In genomic region chr21:32795376-32795775, GRCh38 we compare ENCODE assay signal across 21 cellular contexts. TPM values are rescaled to one million over a fixed set of nuclear protein-coding genes. Genes with fewer than 3 reads are reported as not detected.
DNase-seq lines count a peak whose midpoint lies in the region; ATAC-seq and TF ChIP-seq lines count a peak whose summit lies in the region.
"Had no signal": no experiment of that assay in that cellular context is flagged by ENCODE, and none has a peak within 500 bp of the region (broad histone marks: within the 10 kb centered on the region; RNA-seq: fewer than 3 reads in every experiment).

No MANE protein-coding gene starts in this region.

- no peak for TF ChIP-seq POLR2A in ovary (IDR thresholded peaks at IDR 0.05)

- 74% methylated on average over 2 of the region's 2 CpGs for WGBS in right cardiac atrium
- WGBS in ovary, 3 donors = 91 to 97% (median 93%) methylated on average over 2 of the region's 2 CpGs

- H3K27me3 ChIP-seq in right cardiac atrium (ENCODE audit: control insufficient read depth, insufficient read depth) (no peaks in the 10 kb centered on the region), ovary (no peaks in the 10 kb centered on the region)
- H3K27me3 ChIP-seq: BLaER1 had no signal

- H3K36me3 ChIP-seq in ovary = no peaks in the 10 kb centered on the region
- H3K36me3 ChIP-seq: BLaER1 had no signal

- peak overlapping the region; percentile 10 to 95 (median 85) for H3K27ac Mint-ChIP-seq in brain
- peak overlapping the region; percentile 58 for H3K27ac Mint-ChIP-seq in neural crest cell (ENCODE audit: unreplicated experiment)
- H3K27ac Mint-ChIP-seq: CD4-positive, alpha-beta memory T cell had no signal

- H3K27ac ChIP-seq in right cardiac atrium (ENCODE audit: low read length) (no peak overlapping the region), ovary (no peak overlapping the region)
- H3K27ac ChIP-seq: 22Rv1, BLaER1 had no signal

- intact Hi-C loops in right cardiac atrium (cut with DNase I) = no loop called here
- intact Hi-C loops in ovary (cut with DNase I) = no loop called here

- peaks cover 4% of the 10 kb centered on the region for H3K4me1 ChIP-seq in right cardiac atrium (ENCODE audit: control insufficient read depth, insufficient read depth, low read length)
- H3K4me1 ChIP-seq in ovary (ENCODE audit: insufficient read depth) = peaks cover 9% of the 10 kb centered on the region
- H3K4me1 ChIP-seq: BLaER1 had no signal

- no peak overlapping the region for H3K4me3 ChIP-seq in right cardiac atrium (ENCODE audit: low read length)
- H3K4me3 ChIP-seq in ovary = no peak overlapping the region
- H3K4me3 ChIP-seq: BLaER1 had no signal

- no peak overlapping the region for H3K4me3 Mint-ChIP-seq in brain
- no peak overlapping the region for H3K4me3 Mint-ChIP-seq in neural crest cell
- H3K4me3 Mint-ChIP-seq: CD4-positive, alpha-beta memory T cell had no signal

- H3K27me3 Mint-ChIP-seq in brain (no peaks in the 10 kb centered on the region), neural crest cell (ENCODE audit: low read depth) (no peaks in the 10 kb centered on the region)
- H3K27me3 Mint-ChIP-seq: CD4-positive, alpha-beta memory T cell had no signal

- H3K36me3 Mint-ChIP-seq in brain (no peaks in the 10 kb centered on the region), neural crest cell (ENCODE audit: low read depth) (no peaks in the 10 kb centered on the region)

- peak; percentile 7 for DNase-seq in NCI-H2227 treated with DMSO at 0.1 percent for 48 hours (lab: John Stamatoyannopoulos, UW)
- no peak for DNase-seq in NCI-H2227 (lab: John Stamatoyannopoulos, UW; ENCODE audit: unreplicated experiment)
- DNase-seq in right cardiac atrium = peak in 1 of 3 donors; percentile 34
- no peak for DNase-seq in neural crest cell (ENCODE audit: low read depth, low spot score)
- DNase-seq in ovary = no peak
- DNase-seq: ACHN; CD4-positive, alpha-beta memory T cell; DND-41; Karpas-422; MV-4-11; NCI-H1105 treated with DMSO at 0.1 percent for 48 hours; NCI-H1694; NCI-H2081; NCI-H2171; NCI-H526; SHP77 had no signal

- TF ChIP-seq CTCF in brain (conservative IDR thresholded peaks at IDR 0.05) (no peak), neural crest cell (conservative IDR thresholded peaks at IDR 0.05) (no peak), ovary (IDR thresholded peaks at IDR 0.05) (no peak)

- no peak for TF ChIP-seq EP300 in ovary (IDR thresholded peaks at IDR 0.05)

- H3K9me3 Mint-ChIP-seq in brain (no peaks in the 10 kb centered on the region), neural crest cell (no peaks in the 10 kb centered on the region)
- H3K9me3 Mint-ChIP-seq: CD4-positive, alpha-beta memory T cell had no signal

- peak; percentile 50 to 68 for ATAC-seq in right cardiac atrium
- ATAC-seq in HG03097 (IDR thresholded peaks at IDR 0.05; ENCODE audit: low FRiP score, unreplicated experiment) = no peak
- no peak for ATAC-seq in HG03045 (IDR thresholded peaks at IDR 0.05; ENCODE audit: unreplicated experiment)

- H3K4me1 Mint-ChIP-seq in brain = peaks cover 39% of the 10 kb centered on the region
- peaks cover 27% of the 10 kb centered on the region for H3K4me1 Mint-ChIP-seq in neural crest cell
- H3K4me1 Mint-ChIP-seq: CD4-positive, alpha-beta memory T cell had no signal

- no peaks in the 10 kb centered on the region for H3K9me3 ChIP-seq in right cardiac atrium (ENCODE audit: control insufficient read depth, low read length)
- H3K9me3 ChIP-seq in ovary = no peaks in the 10 kb centered on the region
- H3K9me3 ChIP-seq: BLaER1 had no signal

RNA-seq across cellular contexts. Expression of gene PAXBP1, which starts 23.8 kb away (rescaled TPM):
- polyA plus RNA-seq in brain (ENCODE audit: insufficient read depth, low read depth, low replicate concordance) = 5.9 TPM
- 10 to 100 TPM; 12.2 to 19.7 (median 16.1) TPM for total RNA-seq in right cardiac atrium
- polyA plus RNA-seq in right cardiac atrium = 9.3 TPM
- 84.4 and 93.9 TPM in 2 replicates for total RNA-seq in neural crest cell
- total RNA-seq in ovary = 10 to 100 TPM; 32.9 to 70.5 (median 46.3) TPM
- polyA plus RNA-seq in ovary = 10 to 100 TPM; 22.6 to 26.9 TPM

Comparison
In these comparisons a context has a peak if more than half of its experiments do, and no peak if none do; other contexts are left out.
1. ATAC-seq: peak in right cardiac atrium (2 of 2); none in HG03097 (single experiment) and HG03045 (single experiment).